Comparison of ENCODE assay signal across 1 cellular context in the genomic region with DNA sequence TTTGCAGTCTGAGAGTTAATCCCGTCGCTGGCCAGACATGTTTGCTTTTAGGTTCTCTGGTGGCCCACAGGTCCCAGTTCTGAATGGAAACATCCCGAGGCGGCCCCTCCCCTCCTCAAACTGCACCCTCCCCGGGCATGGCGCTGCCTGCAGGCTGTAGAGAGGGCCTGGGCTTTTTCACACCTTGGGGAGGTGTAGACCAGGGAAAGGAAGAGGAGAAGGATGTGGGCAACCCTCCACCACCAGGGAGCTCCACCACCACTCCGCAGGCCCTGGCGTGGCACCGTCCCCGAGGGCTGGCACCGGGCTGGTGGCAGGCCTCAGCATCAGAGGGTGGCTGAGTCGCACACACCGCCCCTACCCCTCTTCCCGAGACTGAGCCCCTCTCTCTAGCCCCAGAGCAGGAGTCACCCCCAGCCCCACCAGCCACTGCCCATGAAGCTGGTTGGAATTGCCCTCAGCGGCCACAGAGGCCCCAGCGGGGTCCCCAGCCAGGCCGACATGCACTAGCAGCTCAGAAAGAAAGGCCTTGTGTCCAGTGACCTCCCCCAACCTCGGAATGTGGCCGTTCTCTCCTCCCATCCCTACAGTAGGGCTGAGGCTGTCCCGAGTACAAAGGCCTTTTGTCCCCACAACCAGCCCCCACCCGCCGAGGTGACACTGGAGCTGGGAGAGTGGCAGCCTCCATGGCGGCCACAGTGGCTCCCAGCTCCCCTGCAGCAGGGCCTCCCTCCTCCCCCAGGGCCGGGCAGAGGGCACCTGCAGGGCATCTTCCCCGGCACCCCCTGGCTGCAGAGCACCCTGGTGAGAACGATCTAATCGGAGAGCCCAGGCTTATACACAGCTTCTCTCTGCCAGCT.
TF ChIP-seq lines count a peak whose summit lies in the region.

No MANE protein-coding gene starts in this region.

TF ChIP-seq in endothelial cell of umbilical vein, 7 proteins besides CTCF, POLR2A, EP300 and RAD21:
- TF ChIP-seq MAX (IDR thresholded peaks at IDR 0.05; ENCODE audit: insufficient read depth, insufficient read length) (no peak), MYC (IDR thresholded peaks at IDR 0.05; ENCODE audit: low read depth, low read length) (no peak), POLR2AphosphoS5 (IDR thresholded peaks at IDR 0.05; ENCODE audit: insufficient read depth, low read depth, low read length) (no peak), GATA2 (IDR thresholded peaks at IDR 0.05; ENCODE audit: insufficient read depth, insufficient read length, low read depth, low read length) (no peak), FOS (IDR thresholded peaks at IDR 0.05; ENCODE audit: borderline replicate concordance, insufficient read depth, low read length) (no peak), EZH2 (IDR thresholded peaks at IDR 0.05; ENCODE audit: borderline replicate concordance, low read depth, low read length, severe bottlenecking) (no peak), JUN (IDR thresholded peaks at IDR 0.05; ENCODE audit: borderline replicate concordance, insufficient read depth, insufficient read length, low read depth) (no peak)
